ENCODE assay signal across 1 cellular context in the genomic region with DNA sequence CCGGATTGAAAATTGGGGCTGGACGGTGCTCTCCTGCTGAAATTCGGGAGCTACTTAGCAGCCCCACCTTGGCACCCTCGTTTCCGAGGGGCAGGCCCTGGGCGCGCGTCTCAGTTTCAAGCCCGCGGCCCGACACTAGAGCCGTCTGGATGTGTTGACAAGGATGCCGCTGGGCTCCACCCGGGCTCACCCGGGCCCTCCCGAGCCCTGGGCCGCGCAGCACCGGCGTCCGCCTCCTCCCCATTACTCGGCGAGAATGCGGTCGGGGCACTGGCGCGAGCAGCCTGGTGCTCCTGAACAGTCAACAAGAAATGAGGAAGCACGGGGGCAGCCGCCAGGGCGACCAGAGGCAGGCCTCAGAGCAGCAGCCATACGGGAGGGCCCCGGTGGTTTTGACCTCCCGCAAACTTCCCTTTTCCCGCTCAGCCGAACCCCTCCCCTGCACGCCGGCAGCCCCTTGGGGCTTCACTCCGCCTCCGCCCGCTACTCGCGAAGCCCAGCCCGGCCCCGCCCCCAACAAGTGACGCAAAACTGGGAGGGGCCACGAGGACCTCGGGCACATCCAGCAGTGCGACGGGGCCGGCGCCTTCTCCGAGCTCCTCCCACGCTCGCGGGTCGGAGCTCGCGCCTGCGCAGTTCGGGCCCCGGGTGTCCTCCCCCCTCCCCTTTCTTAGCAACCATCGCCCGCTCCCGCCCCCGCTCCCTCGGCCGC.
A peak's percentile ranks its signal among the peaks of the same experiment; 100 is the strongest.
TF ChIP-seq lines count a peak whose summit lies in the region.

No MANE protein-coding gene starts in this region.

TF ChIP-seq in HepG2, 621 proteins besides CTCF, POLR2A, EP300 and RAD21 (continued from another document and continues in another):
- TF ChIP-seq, protein P1, sequence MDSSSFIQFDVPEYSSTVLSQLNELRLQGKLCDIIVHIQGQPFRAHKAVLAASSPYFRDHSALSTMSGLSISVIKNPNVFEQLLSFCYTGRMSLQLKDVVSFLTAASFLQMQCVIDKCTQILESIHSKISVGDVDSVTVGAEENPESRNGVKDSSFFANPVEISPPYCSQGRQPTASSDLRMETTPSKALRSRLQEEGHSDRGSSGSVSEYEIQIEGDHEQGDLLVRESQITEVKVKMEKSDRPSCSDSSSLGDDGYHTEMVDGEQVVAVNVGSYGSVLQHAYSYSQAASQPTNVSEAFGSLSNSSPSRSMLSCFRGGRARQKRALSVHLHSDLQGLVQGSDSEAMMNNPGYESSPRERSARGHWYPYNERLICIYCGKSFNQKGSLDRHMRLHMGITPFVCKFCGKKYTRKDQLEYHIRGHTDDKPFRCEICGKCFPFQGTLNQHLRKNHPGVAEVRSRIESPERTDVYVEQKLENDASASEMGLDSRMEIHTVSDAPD (CRISPR knock-in tag; IDR thresholded peaks at IDR 0.05): 0 out of 2 replicates have a peak, but pooled peaks have one; percentile 35
- TF ChIP-seq JUN (CRISPR knock-in tag; IDR thresholded peaks at IDR 0.05): no peak
- TF ChIP-seq, protein P2, sequence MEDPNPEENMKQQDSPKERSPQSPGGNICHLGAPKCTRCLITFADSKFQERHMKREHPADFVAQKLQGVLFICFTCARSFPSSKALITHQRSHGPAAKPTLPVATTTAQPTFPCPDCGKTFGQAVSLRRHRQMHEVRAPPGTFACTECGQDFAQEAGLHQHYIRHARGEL (CRISPR knock-in tag; IDR thresholded peaks at IDR 0.05): peak; percentile 55; the same call in 1 of the 2 replicates
- TF ChIP-seq FOXK1 (CRISPR knock-in tag; IDR thresholded peaks at IDR 0.05; ENCODE audit: borderline replicate concordance, low read depth): no peak; the same call in none of the 2 replicates
- TF ChIP-seq ZC3H13 (CRISPR knock-in tag; IDR thresholded peaks at IDR 0.05): no peak
- TF ChIP-seq, protein P3, sequence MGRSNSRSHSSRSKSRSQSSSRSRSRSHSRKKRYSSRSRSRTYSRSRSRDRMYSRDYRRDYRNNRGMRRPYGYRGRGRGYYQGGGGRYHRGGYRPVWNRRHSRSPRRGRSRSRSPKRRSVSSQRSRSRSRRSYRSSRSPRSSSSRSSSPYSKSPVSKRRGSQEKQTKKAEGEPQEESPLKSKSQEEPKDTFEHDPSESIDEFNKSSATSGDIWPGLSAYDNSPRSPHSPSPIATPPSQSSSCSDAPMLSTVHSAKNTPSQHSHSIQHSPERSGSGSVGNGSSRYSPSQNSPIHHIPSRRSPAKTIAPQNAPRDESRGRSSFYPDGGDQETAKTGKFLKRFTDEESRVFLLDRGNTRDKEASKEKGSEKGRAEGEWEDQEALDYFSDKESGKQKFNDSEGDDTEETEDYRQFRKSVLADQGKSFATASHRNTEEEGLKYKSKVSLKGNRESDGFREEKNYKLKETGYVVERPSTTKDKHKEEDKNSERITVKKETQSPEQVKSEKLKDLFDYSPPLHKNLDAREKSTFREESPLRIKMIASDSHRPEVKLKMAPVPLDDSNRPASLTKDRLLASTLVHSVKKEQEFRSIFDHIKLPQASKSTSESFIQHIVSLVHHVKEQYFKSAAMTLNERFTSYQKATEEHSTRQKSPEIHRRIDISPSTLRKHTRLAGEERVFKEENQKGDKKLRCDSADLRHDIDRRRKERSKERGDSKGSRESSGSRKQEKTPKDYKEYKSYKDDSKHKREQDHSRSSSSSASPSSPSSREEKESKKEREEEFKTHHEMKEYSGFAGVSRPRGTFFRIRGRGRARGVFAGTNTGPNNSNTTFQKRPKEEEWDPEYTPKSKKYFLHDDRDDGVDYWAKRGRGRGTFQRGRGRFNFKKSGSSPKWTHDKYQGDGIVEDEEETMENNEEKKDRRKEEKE (IDR thresholded peaks at IDR 0.05): no peak
- no peak for TF ChIP-seq MATR3 (CRISPR knock-in tag; IDR thresholded peaks at IDR 0.05)
- TF ChIP-seq CREM (IDR thresholded peaks at IDR 0.05): no peak
- no peak for TF ChIP-seq CREM (CRISPR knock-in tag; IDR thresholded peaks at IDR 0.05)
- no peak for TF ChIP-seq RAD51 (IDR thresholded peaks at IDR 0.05; ENCODE audit: borderline replicate concordance)
- TF ChIP-seq HOXA5 (CRISPR knock-in tag; IDR thresholded peaks at IDR 0.05): peak; percentile 85
- TF ChIP-seq MLLT10 (CRISPR knock-in tag; IDR thresholded peaks at IDR 0.05): no peak
- TF ChIP-seq ZNF577 (CRISPR knock-in tag; IDR thresholded peaks at IDR 0.05; ENCODE audit: borderline replicate concordance, low read depth): no peak
- TF ChIP-seq, protein P4, sequence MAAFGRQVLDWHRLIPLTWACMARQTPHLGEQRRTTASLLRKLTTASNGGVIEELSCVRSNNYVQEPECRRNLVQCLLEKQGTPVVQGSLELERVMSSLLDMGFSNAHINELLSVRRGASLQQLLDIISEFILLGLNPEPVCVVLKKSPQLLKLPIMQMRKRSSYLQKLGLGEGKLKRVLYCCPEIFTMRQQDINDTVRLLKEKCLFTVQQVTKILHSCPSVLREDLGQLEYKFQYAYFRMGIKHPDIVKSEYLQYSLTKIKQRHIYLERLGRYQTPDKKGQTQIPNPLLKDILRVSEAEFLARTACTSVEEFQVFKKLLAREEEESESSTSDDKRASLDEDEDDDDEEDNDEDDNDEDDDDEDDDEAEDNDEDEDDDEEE (CRISPR knock-in tag; IDR thresholded peaks at IDR 0.05): peak; percentile 81; the same call in 1 of the 2 replicates
- TF ChIP-seq ZFP90 (CRISPR knock-in tag; IDR thresholded peaks at IDR 0.05; ENCODE audit: borderline replicate concordance): peak; percentile 90
- TF ChIP-seq SYNCRIP (IDR thresholded peaks at IDR 0.05; ENCODE audit: insufficient read depth, low read depth, low read length): no peak
- no peak for TF ChIP-seq ZKSCAN5 (CRISPR knock-in tag; IDR thresholded peaks at IDR 0.05)
- 0 out of 2 replicates have a peak, but pooled peaks have one; percentile 49 for TF ChIP-seq ZNF557 (CRISPR knock-in tag; IDR thresholded peaks at IDR 0.05)
- peak; percentile 98 for TF ChIP-seq KDM2A (CRISPR knock-in tag; IDR thresholded peaks at IDR 0.05; ENCODE audit: borderline replicate concordance, low read depth)
- TF ChIP-seq, protein P5, sequence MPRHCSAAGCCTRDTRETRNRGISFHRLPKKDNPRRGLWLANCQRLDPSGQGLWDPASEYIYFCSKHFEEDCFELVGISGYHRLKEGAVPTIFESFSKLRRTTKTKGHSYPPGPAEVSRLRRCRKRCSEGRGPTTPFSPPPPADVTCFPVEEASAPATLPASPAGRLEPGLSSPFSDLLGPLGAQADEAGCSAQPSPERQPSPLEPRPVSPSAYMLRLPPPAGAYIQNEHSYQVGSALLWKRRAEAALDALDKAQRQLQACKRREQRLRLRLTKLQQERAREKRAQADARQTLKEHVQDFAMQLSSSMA (CRISPR knock-in tag; IDR thresholded peaks at IDR 0.05): no peak; the same call in 1 of the 2 replicates
- TF ChIP-seq, protein P6, sequence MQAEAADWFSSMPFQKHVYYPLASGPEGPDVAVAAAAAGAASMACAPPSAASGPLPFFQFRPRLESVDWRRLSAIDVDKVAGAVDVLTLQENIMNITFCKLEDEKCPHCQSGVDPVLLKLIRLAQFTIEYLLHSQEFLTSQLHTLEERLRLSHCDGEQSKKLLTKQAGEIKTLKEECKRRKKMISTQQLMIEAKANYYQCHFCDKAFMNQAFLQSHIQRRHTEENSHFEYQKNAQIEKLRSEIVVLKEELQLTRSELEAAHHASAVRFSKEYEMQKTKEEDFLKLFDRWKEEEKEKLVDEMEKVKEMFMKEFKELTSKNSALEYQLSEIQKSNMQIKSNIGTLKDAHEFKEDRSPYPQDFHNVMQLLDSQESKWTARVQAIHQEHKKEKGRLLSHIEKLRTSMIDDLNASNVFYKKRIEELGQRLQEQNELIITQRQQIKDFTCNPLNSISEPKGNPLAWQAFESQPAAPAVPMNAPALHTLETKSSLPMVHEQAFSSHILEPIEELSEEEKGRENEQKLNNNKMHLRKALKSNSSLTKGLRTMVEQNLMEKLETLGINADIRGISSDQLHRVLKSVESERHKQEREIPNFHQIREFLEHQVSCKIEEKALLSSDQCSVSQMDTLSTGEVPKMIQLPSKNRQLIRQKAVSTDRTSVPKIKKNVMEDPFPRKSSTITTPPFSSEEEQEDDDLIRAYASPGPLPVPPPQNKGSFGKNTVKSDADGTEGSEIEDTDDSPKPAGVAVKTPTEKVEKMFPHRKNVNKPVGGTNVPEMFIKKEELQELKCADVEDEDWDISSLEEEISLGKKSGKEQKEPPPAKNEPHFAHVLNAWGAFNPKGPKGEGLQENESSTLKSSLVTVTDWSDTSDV (CRISPR knock-in tag; IDR thresholded peaks at IDR 0.05): 0 out of 2 replicates have a peak, but pooled peaks have one; percentile 44
- TF ChIP-seq, protein P7, sequence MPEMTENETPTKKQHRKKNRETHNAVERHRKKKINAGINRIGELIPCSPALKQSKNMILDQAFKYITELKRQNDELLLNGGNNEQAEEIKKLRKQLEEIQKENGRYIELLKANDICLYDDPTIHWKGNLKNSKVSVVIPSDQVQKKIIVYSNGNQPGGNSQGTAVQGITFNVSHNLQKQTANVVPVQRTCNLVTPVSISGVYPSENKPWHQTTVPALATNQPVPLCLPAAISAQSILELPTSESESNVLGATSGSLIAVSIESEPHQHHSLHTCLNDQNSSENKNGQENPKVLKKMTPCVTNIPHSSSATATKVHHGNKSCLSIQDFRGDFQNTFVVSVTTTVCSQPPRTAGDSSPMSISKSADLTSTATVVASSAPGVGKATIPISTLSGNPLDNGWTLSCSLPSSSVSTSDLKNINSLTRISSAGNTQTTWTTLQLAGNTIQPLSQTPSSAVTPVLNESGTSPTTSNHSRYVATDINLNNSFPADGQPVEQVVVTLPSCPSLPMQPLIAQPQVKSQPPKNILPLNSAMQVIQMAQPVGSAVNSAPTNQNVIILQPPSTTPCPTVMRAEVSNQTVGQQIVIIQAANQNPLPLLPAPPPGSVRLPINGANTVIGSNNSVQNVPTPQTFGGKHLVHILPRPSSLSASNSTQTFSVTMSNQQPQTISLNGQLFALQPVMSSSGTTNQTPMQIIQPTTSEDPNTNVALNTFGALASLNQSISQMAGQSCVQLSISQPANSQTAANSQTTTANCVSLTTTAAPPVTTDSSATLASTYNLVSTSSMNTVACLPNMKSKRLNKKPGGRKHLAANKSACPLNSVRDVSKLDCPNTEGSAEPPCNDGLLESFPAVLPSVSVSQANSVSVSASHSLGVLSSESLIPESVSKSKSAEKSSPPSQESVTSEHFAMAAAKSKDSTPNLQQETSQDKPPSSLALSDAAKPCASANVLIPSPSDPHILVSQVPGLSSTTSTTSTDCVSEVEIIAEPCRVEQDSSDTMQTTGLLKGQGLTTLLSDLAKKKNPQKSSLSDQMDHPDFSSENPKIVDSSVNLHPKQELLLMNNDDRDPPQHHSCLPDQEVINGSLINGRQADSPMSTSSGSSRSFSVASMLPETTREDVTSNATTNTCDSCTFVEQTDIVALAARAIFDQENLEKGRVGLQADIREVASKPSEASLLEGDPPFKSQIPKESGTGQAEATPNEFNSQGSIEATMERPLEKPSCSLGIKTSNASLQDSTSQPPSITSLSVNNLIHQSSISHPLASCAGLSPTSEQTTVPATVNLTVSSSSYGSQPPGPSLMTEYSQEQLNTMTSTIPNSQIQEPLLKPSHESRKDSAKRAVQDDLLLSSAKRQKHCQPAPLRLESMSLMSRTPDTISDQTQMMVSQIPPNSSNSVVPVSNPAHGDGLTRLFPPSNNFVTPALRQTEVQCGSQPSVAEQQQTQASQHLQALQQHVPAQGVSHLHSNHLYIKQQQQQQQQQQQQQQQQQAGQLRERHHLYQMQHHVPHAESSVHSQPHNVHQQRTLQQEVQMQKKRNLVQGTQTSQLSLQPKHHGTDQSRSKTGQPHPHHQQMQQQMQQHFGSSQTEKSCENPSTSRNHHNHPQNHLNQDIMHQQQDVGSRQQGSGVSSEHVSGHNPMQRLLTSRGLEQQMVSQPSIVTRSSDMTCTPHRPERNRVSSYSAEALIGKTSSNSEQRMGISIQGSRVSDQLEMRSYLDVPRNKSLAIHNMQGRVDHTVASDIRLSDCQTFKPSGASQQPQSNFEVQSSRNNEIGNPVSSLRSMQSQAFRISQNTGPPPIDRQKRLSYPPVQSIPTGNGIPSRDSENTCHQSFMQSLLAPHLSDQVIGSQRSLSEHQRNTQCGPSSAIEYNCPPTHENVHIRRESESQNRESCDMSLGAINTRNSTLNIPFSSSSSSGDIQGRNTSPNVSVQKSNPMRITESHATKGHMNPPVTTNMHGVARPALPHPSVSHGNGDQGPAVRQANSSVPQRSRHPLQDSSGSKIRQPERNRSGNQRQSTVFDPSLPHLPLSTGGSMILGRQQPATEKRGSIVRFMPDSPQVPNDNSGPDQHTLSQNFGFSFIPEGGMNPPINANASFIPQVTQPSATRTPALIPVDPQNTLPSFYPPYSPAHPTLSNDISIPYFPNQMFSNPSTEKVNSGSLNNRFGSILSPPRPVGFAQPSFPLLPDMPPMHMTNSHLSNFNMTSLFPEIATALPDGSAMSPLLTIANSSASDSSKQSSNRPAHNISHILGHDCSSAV (CRISPR knock-in tag; IDR thresholded peaks at IDR 0.05; ENCODE audit: borderline replicate concordance): no peak
- TF ChIP-seq ZSCAN31 (CRISPR knock-in tag; IDR thresholded peaks at IDR 0.05; ENCODE audit: low read depth): peak; percentile 81; the same call in 1 of the 2 replicates
- no peak for TF ChIP-seq ZNF234 (CRISPR knock-in tag; conservative IDR thresholded peaks at IDR 0.05)
- TF ChIP-seq HDAC2 (CRISPR knock-in tag; IDR thresholded peaks at IDR 0.05): no peak; the same call in 1 of the 2 replicates
- peak; percentile 78 for TF ChIP-seq ZFP36L1 (CRISPR knock-in tag; IDR thresholded peaks at IDR 0.05)
- TF ChIP-seq, protein P8, sequence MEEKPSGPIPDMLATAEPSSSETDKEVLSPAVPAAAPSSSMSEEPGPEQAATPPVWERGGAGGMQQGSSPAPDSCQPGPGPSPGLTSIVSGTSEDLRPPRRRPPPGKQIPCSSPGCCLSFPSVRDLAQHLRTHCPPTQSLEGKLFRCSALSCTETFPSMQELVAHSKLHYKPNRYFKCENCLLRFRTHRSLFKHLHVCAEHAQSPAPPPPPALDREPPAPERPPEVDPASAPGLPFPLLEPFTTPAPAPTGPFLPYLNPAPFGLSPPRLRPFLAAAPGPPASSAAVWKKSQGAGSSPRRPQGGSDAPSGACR (CRISPR knock-in tag; IDR thresholded peaks at IDR 0.05): no peak; the same call in 1 of the 2 replicates
- TF ChIP-seq MBNL3 (CRISPR knock-in tag; conservative IDR thresholded peaks at IDR 0.05): no peak
- 0 out of 2 replicates have a peak, but pooled peaks have one; percentile 47 for TF ChIP-seq ELF4 (CRISPR knock-in tag; IDR thresholded peaks at IDR 0.05; ENCODE audit: borderline replicate concordance)
- no peak for TF ChIP-seq ZNF530 (CRISPR knock-in tag; IDR thresholded peaks at IDR 0.05; ENCODE audit: low read depth)
- peak; percentile 53; the same call in 1 of the 2 replicates for TF ChIP-seq CCDC6 (CRISPR knock-in tag; IDR thresholded peaks at IDR 0.05)
- peak; percentile 67 for TF ChIP-seq XRCC5 (optimal IDR thresholded peaks at IDR 0.05; ENCODE audit: low read length)
- TF ChIP-seq ZKSCAN1 (IDR thresholded peaks at IDR 0.05; ENCODE audit: low read length): no peak
- peak; percentile 33; the same call in 1 of the 2 replicates for TF ChIP-seq NFKBIZ (CRISPR knock-in tag; IDR thresholded peaks at IDR 0.05)
- TF ChIP-seq FOSL1 (CRISPR knock-in tag; IDR thresholded peaks at IDR 0.05; ENCODE audit: borderline replicate concordance): no peak
- TF ChIP-seq, protein P9, sequence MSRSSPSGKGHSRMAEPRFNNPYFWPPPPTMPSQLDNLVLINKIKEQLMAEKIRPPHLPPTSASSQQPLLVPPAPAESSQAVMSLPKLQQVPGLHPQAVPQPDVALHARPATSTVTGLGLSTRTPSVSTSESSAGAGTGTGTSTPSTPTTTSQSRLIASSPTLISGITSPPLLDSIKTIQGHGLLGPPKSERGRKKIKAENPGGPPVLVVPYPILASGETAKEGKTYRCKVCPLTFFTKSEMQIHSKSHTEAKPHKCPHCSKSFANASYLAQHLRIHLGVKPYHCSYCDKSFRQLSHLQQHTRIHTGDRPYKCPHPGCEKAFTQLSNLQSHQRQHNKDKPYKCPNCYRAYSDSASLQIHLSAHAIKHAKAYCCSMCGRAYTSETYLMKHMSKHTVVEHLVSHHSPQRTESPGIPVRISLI (CRISPR knock-in tag; IDR thresholded peaks at IDR 0.05; ENCODE audit: borderline replicate concordance): no peak
- TF ChIP-seq ARID2 (CRISPR knock-in tag; IDR thresholded peaks at IDR 0.05; ENCODE audit: borderline replicate concordance): peak; percentile 98
- TF ChIP-seq ZNF761 (CRISPR knock-in tag; conservative IDR thresholded peaks at IDR 0.05): peak; percentile 94
- TF ChIP-seq PCBP1 (IDR thresholded peaks at IDR 0.05; ENCODE audit: borderline replicate concordance, low read depth, low read length): peak; percentile 95; the same call in 1 of the 2 replicates
